ENCODE assay signal across 11 cellular contexts in genomic region chr2:173652731-173653426, GRCh38.
DNase-seq lines count a peak whose midpoint lies in the region; ATAC-seq, FAIRE-seq and TF ChIP-seq lines count a peak whose summit lies in the region.
"Had no signal": no experiment of that assay in that cellular context is flagged by ENCODE, and none has a peak within 500 bp of the region (broad histone marks: within the 10 kb centered on the region; RNA-seq: fewer than 3 reads in every experiment).

No MANE protein-coding gene starts in this region.

- H3K27ac ChIP-seq in mesendoderm (ENCODE audit: low read depth, low read length), result no peak overlapping the region

- peak; percentile 67 for FAIRE-seq in HTR-8/SVneo (lab: Jason Lieb, UNC)

- no peak overlapping the region for H3K4ac ChIP-seq in mesendoderm (ENCODE audit: low read depth, low read length)

- no peaks in the 10 kb centered on the region for H3K36me3 ChIP-seq in mesendoderm (ENCODE audit: control insufficient read depth, insufficient read depth, low read length)

- TF ChIP-seq CTCF in astrocyte of the spinal cord (IDR thresholded peaks at IDR 0.05; ENCODE audit: low read depth, low read length) (no peak), WTC11 (IDR thresholded peaks at IDR 0.05) (no peak)

- no peak overlapping the region for H3K23ac ChIP-seq in mesendoderm (ENCODE audit: low read length)

- no peaks in the 10 kb centered on the region for H3K27me3 Mint-ChIP-seq in WTC11 (ENCODE audit: low read depth)

- H3K36me3 Mint-ChIP-seq in activated naive CD4-positive, alpha-beta T cell treated with anti-CD3 and anti-CD28 coated beads, Interleukin-2, amount 50 U/mL, for 72 hours, result no peaks in the 10 kb centered on the region
- no peaks in the 10 kb centered on the region for H3K36me3 Mint-ChIP-seq in WTC11
- H3K36me3 Mint-ChIP-seq: memory B cell; stimulated activated memory B cell treated with anti-CD40 and anti-IgM and Interleukin-4, amounts not matched to agents 10 μg/mL and 1 μg/mL and 100 μg/mL, for 72 hours had no signal

- ATAC-seq in activated naive CD4-positive, alpha-beta T cell treated with anti-CD3 and anti-CD28 coated beads, Interleukin-2, amount 50 U/mL, for 72 hours, result no peak
- ATAC-seq in HG02981 (IDR thresholded peaks at IDR 0.05; ENCODE audit: unreplicated experiment) (no peak), WTC11 (no peak)
- ATAC-seq: stimulated activated memory B cell treated with anti-CD40 and anti-IgM and Interleukin-4, amounts not matched to agents 10 μg/mL and 1 μg/mL and 100 μg/mL, for 72 hours had no signal

- H3K4me2 ChIP-seq in mesendoderm (ENCODE audit: low read length), result no peak overlapping the region

- H4K5ac ChIP-seq in mesendoderm (ENCODE audit: low read length), result no peak overlapping the region

- H3K79me1 ChIP-seq in mesendoderm (ENCODE audit: low read length), result no peaks in the 10 kb centered on the region

- H3K27me3 ChIP-seq in mesendoderm (ENCODE audit: insufficient read depth, low read length, poor library complexity), result no peaks in the 10 kb centered on the region

- H3K4me1 Mint-ChIP-seq in WTC11, result peaks cover 21% of the 10 kb centered on the region
- H3K4me1 Mint-ChIP-seq: memory B cell; stimulated activated memory B cell treated with anti-CD40 and anti-IgM and Interleukin-4, amounts not matched to agents 10 μg/mL and 1 μg/mL and 100 μg/mL, for 72 hours had no signal

- no peak overlapping the region for H2BK15ac ChIP-seq in mesendoderm (replicated peaks; ENCODE audit: low read depth)

- no peak overlapping the region for H3K27ac Mint-ChIP-seq in activated naive CD4-positive, alpha-beta T cell treated with anti-CD3 and anti-CD28 coated beads, Interleukin-2, amount 50 U/mL, for 72 hours
- H3K27ac Mint-ChIP-seq in WTC11, result no peak overlapping the region
- H3K27ac Mint-ChIP-seq: memory B cell; stimulated activated memory B cell treated with anti-CD40 and anti-IgM and Interleukin-4, amounts not matched to agents 10 μg/mL and 1 μg/mL and 100 μg/mL, for 72 hours had no signal

- no peak overlapping the region for H3K18ac ChIP-seq in mesendoderm (ENCODE audit: low read length)

- WGBS in mesendoderm (ENCODE audit: extremely low coverage, insufficient coverage, low lambda C conversion rate), result no CpG with 5 or more reads among the region's 10 CpGs

- H2BK120ac ChIP-seq in mesendoderm (ENCODE audit: low read depth, low read length), result no peak overlapping the region

- no peaks in the 10 kb centered on the region for H3K9me3 Mint-ChIP-seq in activated naive CD4-positive, alpha-beta T cell treated with anti-CD3 and anti-CD28 coated beads, Interleukin-2, amount 50 U/mL, for 72 hours
- H3K9me3 Mint-ChIP-seq in WTC11, result peaks cover 3% of the 10 kb centered on the region; the same call in 1 of the 2 replicates
- H3K9me3 Mint-ChIP-seq: memory B cell; stimulated activated memory B cell treated with anti-CD40 and anti-IgM and Interleukin-4, amounts not matched to agents 10 μg/mL and 1 μg/mL and 100 μg/mL, for 72 hours had no signal

- H3K4me3 ChIP-seq in astrocyte of the spinal cord (ENCODE audit: low read depth, low read length), result no peak overlapping the region
- no peak overlapping the region for H3K4me3 ChIP-seq in mesendoderm (ENCODE audit: low read length)

- peak; percentile 93 for DNase-seq in ACHN
- DNase-seq in HTR-8/SVneo (ENCODE audit: insufficient read length, low spot score), result peak; percentile 75
- DNase-seq in astrocyte of the spinal cord (ENCODE audit: low read depth, low spot score), result peak; percentile 96
- DNase-seq in mesendoderm, result peak; percentile 45
- no peak for DNase-seq in NCI-H1694 (lab: John Stamatoyannopoulos, UW)
- no peak for DNase-seq in activated naive CD4-positive, alpha-beta T cell treated with anti-CD3 and anti-CD28 coated beads, Interleukin-2, amount 50 U/mL, for 72 hours (ENCODE audit: low spot score in 2 of 2)
- no peak for DNase-seq in WTC11 (ENCODE audit: low spot score)
- DNase-seq: activated naive CD4-positive, alpha-beta T cell treated with Interleukin-2 at 50 U/mL for 16 hours had no signal

- in situ Hi-C loops in ACHN (cut with HindIII; ENCODE audit: low pct_ligation_motif_present, low pct_unique_long_range_greater_than_20kb, low sequenced_read_pairs) (no loop called here), astrocyte of the spinal cord (cut with HindIII; ENCODE audit: low sequenced_read_pairs) (no loop called here)

- no peaks in the 10 kb centered on the region for H3K79me2 ChIP-seq in mesendoderm (ENCODE audit: control insufficient read depth, insufficient read depth, low read length)

- no peak overlapping the region for H4K8ac ChIP-seq in mesendoderm (ENCODE audit: low read depth, low read length)

- H2BK5ac ChIP-seq in mesendoderm (ENCODE audit: low read length), result no peak overlapping the region

- no peak overlapping the region for H3K9ac ChIP-seq in mesendoderm (ENCODE audit: low read length)

- H3K56ac ChIP-seq in mesendoderm (ENCODE audit: low read length), result no peak overlapping the region

- H3K4me1 ChIP-seq in mesendoderm (ENCODE audit: control insufficient read depth, low read depth, low read length), result no peaks in the 10 kb centered on the region

- H3K4me3 Mint-ChIP-seq in WTC11, result no peak overlapping the region
- H3K4me3 Mint-ChIP-seq: memory B cell; stimulated activated memory B cell treated with anti-CD40 and anti-IgM and Interleukin-4, amounts not matched to agents 10 μg/mL and 1 μg/mL and 100 μg/mL, for 72 hours had no signal

- CTCF ChIA-PET in WTC11 (lab: Charles Lee), result no interaction called here

- POLR2A ChIA-PET in WTC11 (lab: Charles Lee), result no interaction called here

- no peak overlapping the region for H2AK5ac ChIP-seq in mesendoderm (ENCODE audit: low read length)

TF ChIP-seq in WTC11, 78 proteins besides CTCF, POLR2A, EP300 and RAD21:
- TF ChIP-seq MXD4 (CRISPR knock-in tag; IDR thresholded peaks at IDR 0.05; ENCODE audit: borderline replicate concordance) (no peak), FOXK1 (CRISPR knock-in tag; IDR thresholded peaks at IDR 0.05) (no peak), ZNF396 (CRISPR knock-in tag; IDR thresholded peaks at IDR 0.05; ENCODE audit: borderline replicate concordance) (no peak), RELA (CRISPR knock-in tag; IDR thresholded peaks at IDR 0.05; ENCODE audit: borderline replicate concordance) (no peak), TP53 (CRISPR knock-in tag; IDR thresholded peaks at IDR 0.05) (no peak), ZNF121 (CRISPR knock-in tag; IDR thresholded peaks at IDR 0.05) (no peak), SOX15 (CRISPR knock-in tag; IDR thresholded peaks at IDR 0.05) (no peak), IRF2 (CRISPR knock-in tag; IDR thresholded peaks at IDR 0.05; ENCODE audit: borderline replicate concordance, low read depth) (no peak), ZNF512 (CRISPR knock-in tag; IDR thresholded peaks at IDR 0.05; ENCODE audit: borderline replicate concordance) (no peak), ZNF416 (CRISPR knock-in tag; IDR thresholded peaks at IDR 0.05) (no peak)
- TF ChIP-seq, protein P1, sequence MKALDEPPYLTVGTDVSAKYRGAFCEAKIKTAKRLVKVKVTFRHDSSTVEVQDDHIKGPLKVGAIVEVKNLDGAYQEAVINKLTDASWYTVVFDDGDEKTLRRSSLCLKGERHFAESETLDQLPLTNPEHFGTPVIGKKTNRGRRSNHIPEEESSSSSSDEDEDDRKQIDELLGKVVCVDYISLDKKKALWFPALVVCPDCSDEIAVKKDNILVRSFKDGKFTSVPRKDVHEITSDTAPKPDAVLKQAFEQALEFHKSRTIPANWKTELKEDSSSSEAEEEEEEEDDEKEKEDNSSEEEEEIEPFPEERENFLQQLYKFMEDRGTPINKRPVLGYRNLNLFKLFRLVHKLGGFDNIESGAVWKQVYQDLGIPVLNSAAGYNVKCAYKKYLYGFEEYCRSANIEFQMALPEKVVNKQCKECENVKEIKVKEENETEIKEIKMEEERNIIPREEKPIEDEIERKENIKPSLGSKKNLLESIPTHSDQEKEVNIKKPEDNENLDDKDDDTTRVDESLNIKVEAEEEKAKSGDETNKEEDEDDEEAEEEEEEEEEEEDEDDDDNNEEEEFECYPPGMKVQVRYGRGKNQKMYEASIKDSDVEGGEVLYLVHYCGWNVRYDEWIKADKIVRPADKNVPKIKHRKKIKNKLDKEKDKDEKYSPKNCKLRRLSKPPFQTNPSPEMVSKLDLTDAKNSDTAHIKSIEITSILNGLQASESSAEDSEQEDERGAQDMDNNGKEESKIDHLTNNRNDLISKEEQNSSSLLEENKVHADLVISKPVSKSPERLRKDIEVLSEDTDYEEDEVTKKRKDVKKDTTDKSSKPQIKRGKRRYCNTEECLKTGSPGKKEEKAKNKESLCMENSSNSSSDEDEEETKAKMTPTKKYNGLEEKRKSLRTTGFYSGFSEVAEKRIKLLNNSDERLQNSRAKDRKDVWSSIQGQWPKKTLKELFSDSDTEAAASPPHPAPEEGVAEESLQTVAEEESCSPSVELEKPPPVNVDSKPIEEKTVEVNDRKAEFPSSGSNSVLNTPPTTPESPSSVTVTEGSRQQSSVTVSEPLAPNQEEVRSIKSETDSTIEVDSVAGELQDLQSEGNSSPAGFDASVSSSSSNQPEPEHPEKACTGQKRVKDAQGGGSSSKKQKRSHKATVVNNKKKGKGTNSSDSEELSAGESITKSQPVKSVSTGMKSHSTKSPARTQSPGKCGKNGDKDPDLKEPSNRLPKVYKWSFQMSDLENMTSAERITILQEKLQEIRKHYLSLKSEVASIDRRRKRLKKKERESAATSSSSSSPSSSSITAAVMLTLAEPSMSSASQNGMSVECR (CRISPR knock-in tag; IDR thresholded peaks at IDR 0.05; ENCODE audit: borderline replicate concordance), result no peak

Comparison
In these comparisons a context has a peak if more than half of its experiments do, and no peak if none do; other contexts are left out.
1. DNase-seq: peak in ACHN (single experiment), HTR-8/SVneo (single experiment), astrocyte of the spinal cord (single experiment) and mesendoderm (single experiment); none in NCI-H1694 (single experiment), activated naive CD4-positive, alpha-beta T cell treated with anti-CD3 and anti-CD28 coated beads, Interleukin-2, amount 50 U/mL, for 72 hours (0 of 2) and WTC11 (single experiment).